13 cellular contexts compared by ENCODE assay signal in the genomic region with DNA sequence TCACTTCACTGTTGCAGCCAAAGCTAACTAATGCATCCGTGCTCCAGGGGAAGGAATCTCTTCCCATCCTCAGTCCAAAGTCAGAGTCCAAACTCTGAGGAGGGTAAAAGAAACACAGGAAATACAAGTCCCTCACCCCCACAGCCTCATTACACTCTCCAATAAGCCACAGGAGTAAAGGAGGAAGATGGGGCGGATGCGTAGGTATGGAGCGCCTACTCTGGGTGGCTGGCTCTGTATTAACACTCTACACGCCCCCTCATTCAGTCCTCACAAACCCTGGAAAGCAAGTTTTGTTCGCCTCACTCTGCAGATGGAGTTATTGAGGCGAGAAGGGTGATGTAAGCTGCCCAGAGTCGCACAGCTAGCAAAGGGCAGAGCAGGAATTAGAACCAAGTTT.
DNase-seq lines count a peak whose midpoint lies in the region; ATAC-seq, FAIRE-seq and TF ChIP-seq lines count a peak whose summit lies in the region.
"Had no signal": no experiment of that assay in that cellular context is flagged by ENCODE, and none has a peak within 500 bp of the region (broad histone marks: within the 10 kb centered on the region; RNA-seq: fewer than 3 reads in every experiment).

No MANE protein-coding gene starts in this region.

- in situ Hi-C loops in GM13977 (cut with MboI; ENCODE audit: low pct_unique_long_range_greater_than_20kb, low sequenced_read_pairs, unreplicated experiment) = no loop called here
- in situ Hi-C loops in GM12878 (cut with MboI) = no loop called here

- H3K4me2 ChIP-seq in GM12878 (ENCODE audit: control insufficient read depth, insufficient read depth) (peak overlapping the region; percentile 65), osteoblast (ENCODE audit: insufficient read depth, low read length) (peak overlapping the region; percentile 38)

- no peak for TF ChIP-seq POLR2A in GM12878 (IDR thresholded peaks at IDR 0.05; ENCODE audit: low read depth, low read length)

- POLR2A ChIA-PET in GM12878 (lab: Charles Lee) = no interaction called here

- DNase-seq in GM13977 (ENCODE audit: low spot score) (peak; percentile 35), GM12878 (ENCODE audit: low read depth, low spot score) (peak; percentile 5), osteoblast (ENCODE audit: insufficient read length, low spot score, missing footprints) (no peak), left lung (no peak), NCI-H510A (lab: John Stamatoyannopoulos, UW) (no peak), NCI-H187 (lab: John Stamatoyannopoulos, UW) (no peak)
- DNase-seq in NK-92 treated with Interleukin-12 subunit alpha and Interleukin-12 subunit beta, amount 100 ng/mL, for 24 hours (lab: John Stamatoyannopoulos, UW) = no peak
- DNase-seq: activated CD8-positive, alpha-beta T cell treated with anti-CD3 and anti-CD28 coated beads for 36 hours; amniotic stem cell; DMS79; foreskin melanocyte; NCI-H2029 had no signal

- no peak overlapping the region for H3K27ac ChIP-seq in GM12878 (ENCODE audit: control insufficient read depth, insufficient read depth)
- peak overlapping the region; percentile 62 for H3K27ac ChIP-seq in osteoblast (ENCODE audit: low read depth, low read length)
- H3K27ac ChIP-seq in left lung = no peak overlapping the region

- H3K4me3 ChIP-seq in GM12878 = no peak overlapping the region
- no peak overlapping the region for H3K4me3 ChIP-seq in osteoblast (ENCODE audit: insufficient read depth, low read length)
- no peak overlapping the region for H3K4me3 ChIP-seq in left lung

- H3K36me3 ChIP-seq in GM12878 (ENCODE audit: control insufficient read depth in 2 of 2, insufficient read depth in 2 of 2, low read length in 1 of 2) (no peaks in the 10 kb centered on the region; a peak in 1 of 4 replicates), osteoblast (ENCODE audit: insufficient read depth, low read length) (no peaks in the 10 kb centered on the region), left lung (no peaks in the 10 kb centered on the region)

- H3K4me1 ChIP-seq in GM12878 (ENCODE audit: control insufficient read depth, insufficient read depth, low read length) (peaks cover 7% of the 10 kb centered on the region), osteoblast (ENCODE audit: insufficient read depth, low read length) (peaks cover 28% of the 10 kb centered on the region), left lung (peaks cover 3 to 5% of the 10 kb centered on the region in 2 donors)

- TF ChIP-seq CTCF in GM13977 (IDR thresholded peaks at IDR 0.05; ENCODE audit: extremely low read depth, insufficient read depth, missing control alignments) = peak; percentile 7
- no peak for TF ChIP-seq CTCF in GM12878 (IDR thresholded peaks at IDR 0.05 in 2 of 3, conservative IDR thresholded peaks at IDR 0.05 in 1 of 3; ENCODE audit: control insufficient read depth in 2 of 3, extremely low read depth in 1 of 3, insufficient read depth in 1 of 3, low read depth in 3 of 3, low read length in 3 of 3)
- TF ChIP-seq CTCF in osteoblast (IDR thresholded peaks at IDR 0.05; ENCODE audit: extremely low read depth, low read depth, low read length) = no peak
- no peak for TF ChIP-seq CTCF in left lung (IDR thresholded peaks at IDR 0.05)

- CTCF ChIA-PET in GM12878 (lab: Yijun Ruan, JAX) = interaction anchor here (0.6 to 1.1 kb wide), 2 partner anchors 293 to 296 kb away, joined by 3 to 4 read pairs; no protein-coding TSS in a partner anchor

- TF ChIP-seq EP300 in GM12878 (IDR thresholded peaks at IDR 0.05; ENCODE audit: borderline replicate concordance in 1 of 2, control insufficient read depth in 1 of 2, low read depth in 2 of 2, low read length in 2 of 2) = no peak

- peak; percentile 39 for ATAC-seq in HG02759 (IDR thresholded peaks at IDR 0.05; ENCODE audit: unreplicated experiment)
- ATAC-seq in GM12878 = peak; percentile 48
- ATAC-seq in left lung = no peak
- ATAC-seq: activated CD8-positive, alpha-beta T cell treated with anti-CD3 and anti-CD28 coated beads for 36 hours had no signal

- no peaks in the 10 kb centered on the region; the same call in 2 of the 3 replicates for H3K9me3 ChIP-seq in GM12878 (replicated peaks; ENCODE audit: control insufficient read depth, insufficient read depth, low read length)
- no peaks in the 10 kb centered on the region for H3K9me3 ChIP-seq in osteoblast (ENCODE audit: low read depth, low read length)
- H3K9me3 ChIP-seq in left lung = no peaks in the 10 kb centered on the region

- intact Hi-C loops in GM12878 (cut with micrococcal nuclease; ENCODE audit: unreplicated experiment) = loop anchor here (10.0 kb wide), 1 partner anchor 289 kb away; no protein-coding TSS in a partner anchor
- intact Hi-C loops in left lung (cut with DNase I) = no loop called here

- SMC1A ChIA-PET in GM12878 (lab: Charles Lee; ENCODE audit: uncharacterized antibody, unreplicated experiment) = interaction anchor here (1.2 to 1.7 kb wide), 3 partner anchors 10 to 293 kb away, joined by 5 read pairs; no protein-coding TSS in a partner anchor

- RAD21 ChIA-PET in GM12878 (lab: Charles Lee; ENCODE audit: unreplicated experiment) = interaction anchor here (0.6 to 0.7 kb wide), 2 partner anchors 359 to 577 kb away, joined by 3 to 4 read pairs; no protein-coding TSS in a partner anchor

- no peaks in the 10 kb centered on the region for H4K20me1 ChIP-seq in GM12878 (ENCODE audit: control insufficient read depth, insufficient read depth)
- H4K20me1 ChIP-seq in osteoblast (ENCODE audit: insufficient read depth, low read length) = peaks cover 7% of the 10 kb centered on the region

- no peak overlapping the region for H3K9ac ChIP-seq in GM12878 (ENCODE audit: control insufficient read depth, insufficient read depth, low read length)

- BruUV-seq in GM12878 (replicated peaks; lab: Mats Ljungman, UMichigan) = no TSS peak

- no peak for FAIRE-seq in GM12878 (lab: Jason Lieb, UNC)

- H3K79me2 ChIP-seq in GM12878 (ENCODE audit: control insufficient read depth, insufficient read depth, low read length) (no peaks in the 10 kb centered on the region), osteoblast (ENCODE audit: insufficient read depth, low read length) (no peaks in the 10 kb centered on the region)

- H3K27me3 ChIP-seq in GM12878 (replicated peaks in 1 of 2; ENCODE audit: control insufficient read depth in 2 of 2, insufficient read depth in 2 of 2, low read length in 1 of 2) (no peaks in the 10 kb centered on the region), osteoblast (ENCODE audit: insufficient read depth, low read length) (no peaks in the 10 kb centered on the region), left lung (no peaks in the 10 kb centered on the region)

- TF ChIP-seq RAD21 in GM12878 (IDR thresholded peaks at IDR 0.05; ENCODE audit: insufficient read depth, low read depth, low read length) = peak; percentile 22; the same call in 1 of the 2 replicates

- H2AFZ ChIP-seq in GM12878 (ENCODE audit: control insufficient read depth, low read depth, low read length) (no peak overlapping the region), osteoblast (ENCODE audit: low read length) (peak overlapping the region; percentile 36)

- 12% methylated on average over 8 of the region's 8 CpGs for WGBS in GM12878 (ENCODE audit: insufficient coverage, insufficient replicate concordance, low lambda C conversion rate, missing lambda C conversion rate)

TF ChIP-seq in GM12878, 131 proteins besides CTCF, POLR2A, EP300 and RAD21:
- TF ChIP-seq RUNX3 (IDR thresholded peaks at IDR 0.05; ENCODE audit: low read length) (peak; percentile 40), MTA3 (IDR thresholded peaks at IDR 0.05; ENCODE audit: borderline replicate concordance, low read length) (0 out of 2 replicates have a peak, but pooled peaks have one; percentile 32), POLR2AphosphoS2 (IDR thresholded peaks at IDR 0.05; ENCODE audit: low read depth, low read length) (no peak), PAX5 (IDR thresholded peaks at IDR 0.05; ENCODE audit: borderline replicate concordance, low read depth, low read length) (no peak), IKZF1 (conservative IDR thresholded peaks at IDR 0.05) (0 out of 2 replicates have a peak, but pooled peaks have one; percentile 18), EGR1 (IDR thresholded peaks at IDR 0.05; ENCODE audit: borderline replicate concordance in 1 of 2, low read depth in 2 of 2, low read length in 2 of 2) (peak in 1 of 2 experiments; percentile 87; a peak in 2 of 3 replicates)

Comparison
In these comparisons a context has a peak if more than half of its experiments do, and no peak if none do; other contexts are left out.
1. DNase-seq: peak in GM13977 (single experiment) and GM12878 (single experiment); none in osteoblast (single experiment), left lung (0 of 2), NK-92 treated with Interleukin-12 subunit alpha and Interleukin-12 subunit beta, amount 100 ng/mL, for 24 hours (single experiment), NCI-H510A (single experiment) and NCI-H187 (0 of 2).